Comparison of ENCODE assay signal across 8 cellular contexts in genomic region chr15:85854345-85855097, GRCh38. TPM values are rescaled to one million over a fixed set of nuclear protein-coding genes. Genes with fewer than 3 reads are reported as not detected.
DNase-seq lines count a peak whose midpoint lies in the region; ATAC-seq and TF ChIP-seq lines count a peak whose summit lies in the region.

No MANE protein-coding gene starts in this region.

- BruUV-seq in PC-3 (replicated peaks; lab: Mats Ljungman, UMichigan), result no TSS peak

- H3K4me2 ChIP-seq in PC-3 (ENCODE audit: low read length) (peak overlapping the region; percentile 57), parathyroid adenoma (ENCODE audit: low read length) (no peak overlapping the region)

- H3K27me3 ChIP-seq in PC-3 (ENCODE audit: low read length) (0 out of 2 replicates have a peak, but pooled peaks cover 5% of the 10 kb centered on the region), parathyroid adenoma (ENCODE audit: control insufficient read depth, insufficient read depth, low read length) (no peaks in the 10 kb centered on the region)

- H3K9ac ChIP-seq in PC-3 (ENCODE audit: low read length) (no peak overlapping the region), parathyroid adenoma (no peak overlapping the region)

- TF ChIP-seq CTCF in PC-3 (conservative IDR thresholded peaks at IDR 0.05; ENCODE audit: low read depth, low read length), result peak; percentile 85
- TF ChIP-seq CTCF in parathyroid adenoma (IDR thresholded peaks at IDR 0.05), result peak; percentile 64

- no peaks in the 10 kb centered on the region for H3K9me2 ChIP-seq in PC-3 (replicated peaks; ENCODE audit: low read length)

- no peaks in the 10 kb centered on the region for H3K4me1 ChIP-seq in PC-3 (ENCODE audit: insufficient read depth, low read length)
- H3K4me1 ChIP-seq in parathyroid adenoma, result no peaks in the 10 kb centered on the region

- H3K4me3 ChIP-seq in PC-3 (ENCODE audit: low read length) (peak overlapping the region; percentile 29; the same call in 1 of the 2 replicates), parathyroid adenoma (ENCODE audit: low read depth, low read length) (no peak overlapping the region)

- ATAC-seq in GM18517 (IDR thresholded peaks at IDR 0.05; ENCODE audit: unreplicated experiment) (peak; percentile 54), HG03521 (IDR thresholded peaks at IDR 0.05; ENCODE audit: unreplicated experiment) (peak; percentile 77), PC-3 (peak; percentile 75), HG02623 (IDR thresholded peaks at IDR 0.05; ENCODE audit: unreplicated experiment) (no peak)
- peak; percentile 68 to 70 for ATAC-seq in activated naive CD4-positive, alpha-beta T cell treated with anti-CD3 and anti-CD28 coated beads, Interleukin-2, amount 50 U/mL, for 72 hours

- H3K36me3 Mint-ChIP-seq in activated naive CD4-positive, alpha-beta T cell treated with anti-CD3 and anti-CD28 coated beads, Interleukin-2, amount 50 U/mL, for 72 hours, result no peaks in the 10 kb centered on the region

- no peaks in the 10 kb centered on the region for H4K20me1 ChIP-seq in PC-3 (ENCODE audit: low read length)

- H2AFZ ChIP-seq in PC-3 (ENCODE audit: low read length), result peak overlapping the region; percentile 60; the same call in 1 of the 2 replicates
- no peak overlapping the region for H2AFZ ChIP-seq in parathyroid adenoma

- no peaks in the 10 kb centered on the region for H3F3A ChIP-seq in PC-3 (ENCODE audit: low read length, unreplicated experiment)

- H3K27ac Mint-ChIP-seq in activated naive CD4-positive, alpha-beta T cell treated with anti-CD3 and anti-CD28 coated beads, Interleukin-2, amount 50 U/mL, for 72 hours, result no peak overlapping the region

- intact Hi-C loops in PC-3 (cut with micrococcal nuclease), result no loop called here
- intact Hi-C loops in head of caudate nucleus (cut with DNase I), result no loop called here

- no peaks in the 10 kb centered on the region for H3K79me2 ChIP-seq in PC-3 (ENCODE audit: low read length)
- H3K79me2 ChIP-seq in parathyroid adenoma, result no peaks in the 10 kb centered on the region

- peak; percentile 76 for DNase-seq in CD1c-positive myeloid dendritic cell (ENCODE audit: extremely low spot score)
- peak; percentile 79 for DNase-seq in PC-3
- DNase-seq in activated naive CD4-positive, alpha-beta T cell treated with anti-CD3 and anti-CD28 coated beads, Interleukin-2, amount 50 U/mL, for 72 hours (ENCODE audit: low spot score in 2 of 2), result peak in 1 of 2 donors; percentile 49
- peak in 33 of 42 donors; percentile 31 to 86 (median 62) for DNase-seq in head of caudate nucleus

- H3K27ac ChIP-seq in PC-3 (ENCODE audit: low read length) (no peak overlapping the region), parathyroid adenoma (no peak overlapping the region)

- no peaks in the 10 kb centered on the region for H3K36me3 ChIP-seq in PC-3 (ENCODE audit: low read depth, low read length)
- no peaks in the 10 kb centered on the region for H3K36me3 ChIP-seq in parathyroid adenoma (ENCODE audit: control insufficient read depth, insufficient read depth, low read length)

- no peaks in the 10 kb centered on the region for H3K9me3 ChIP-seq in PC-3 (ENCODE audit: low read length)
- no peaks in the 10 kb centered on the region for H3K9me3 ChIP-seq in parathyroid adenoma (ENCODE audit: control insufficient read depth, low read length)

- CTCF ChIA-PET in PC-3 (lab: Charles Lee), result no interaction called here

- POLR2A ChIA-PET in PC-3 (lab: Charles Lee; ENCODE audit: unreplicated experiment), result no interaction called here

- no peaks in the 10 kb centered on the region for H3K9me3 Mint-ChIP-seq in activated naive CD4-positive, alpha-beta T cell treated with anti-CD3 and anti-CD28 coated beads, Interleukin-2, amount 50 U/mL, for 72 hours

RNA-seq across cellular contexts. Expression of gene KLHL25, which starts 59.8 kb away (rescaled TPM):
- 7.2 and 12.5 TPM in 2 replicates for total RNA-seq in PC-3 (2014; rRNA removed)
- total RNA-seq in activated naive CD4-positive, alpha-beta T cell treated with anti-CD3 and anti-CD28 coated beads, Interleukin-2, amount 50 U/mL, for 72 hours, result 1 to 10 TPM; 6.0 to 9.2 TPM
